In genomic region chr5:579211-579610, GRCh38 we compare ENCODE assay signal across 22 cellular contexts. TPM values are rescaled to one million over a fixed set of nuclear protein-coding genes. Genes with fewer than 3 reads are reported as not detected.
DNase-seq lines count a peak whose midpoint lies in the region; ATAC-seq, FAIRE-seq and TF ChIP-seq lines count a peak whose summit lies in the region.
"Had no signal": no experiment of that assay in that cellular context is flagged by ENCODE, and none has a peak within 500 bp of the region (broad histone marks: within the 10 kb centered on the region; RNA-seq: fewer than 3 reads in every experiment).

No MANE protein-coding gene starts in this region.

- H2AFZ ChIP-seq in K562 (ENCODE audit: low read depth, low read length): no peak overlapping the region
- no peak overlapping the region for H2AFZ ChIP-seq in neuronal stem cell (ENCODE audit: low read length)

- H3K9me1 ChIP-seq in K562 (ENCODE audit: control insufficient read depth, insufficient read depth, low read length): no peaks in the 10 kb centered on the region

- H2AK5ac ChIP-seq in neuronal stem cell (ENCODE audit: low read depth, low read length): no peak overlapping the region

- FAIRE-seq in K562 (lab: Jason Lieb, UNC): no peak
- FAIRE-seq: RCC 7860 had no signal

- H3K79me1 ChIP-seq in neuronal stem cell (ENCODE audit: low read depth, low read length): no peaks in the 10 kb centered on the region

- H4K8ac ChIP-seq in neuronal stem cell (ENCODE audit: low read depth, low read length): no peak overlapping the region

- no peak for TF ChIP-seq RAD21 in K562 (CRISPR knock-in tag; conservative IDR thresholded peaks at IDR 0.05 in 1 of 2, IDR thresholded peaks at IDR 0.05 in 1 of 2)

- no peaks in the 10 kb centered on the region for H3K79me2 ChIP-seq in K562 (ENCODE audit: control insufficient read depth, insufficient read depth, low read length)

- H3K36me3 ChIP-seq in heart right ventricle (no peaks in the 10 kb centered on the region), K562 (ENCODE audit: control insufficient read depth, insufficient read depth, low read length) (no peaks in the 10 kb centered on the region), neuronal stem cell (replicated peaks in 1 of 2; ENCODE audit: control insufficient read depth in 2 of 2, insufficient read depth in 2 of 2, low read length in 2 of 2) (no peaks in the 10 kb centered on the region), HAP-1 (replicated peaks) (no peaks in the 10 kb centered on the region)
- H3K36me3 ChIP-seq: BLaER1 had no signal

- H3K9ac ChIP-seq in K562 (ENCODE audit: insufficient read depth in 1 of 2, low read depth in 2 of 2, low read length in 2 of 2) (no peak overlapping the region; a peak in 1 of 4 replicates), neuronal stem cell (ENCODE audit: low read depth, low read length, poor library complexity) (no peak overlapping the region)
- H3K9ac ChIP-seq: BLaER1 had no signal

- no peak overlapping the region for H3K27ac ChIP-seq in heart right ventricle
- H3K27ac ChIP-seq in K562 (ENCODE audit: extremely low read depth, low read depth, low read length): no peak overlapping the region
- H3K27ac ChIP-seq in neuronal stem cell (replicated peaks; ENCODE audit: low read length): no peak overlapping the region
- H3K27ac ChIP-seq: BLaER1 had no signal

- no peak overlapping the region for H3K18ac ChIP-seq in neuronal stem cell (ENCODE audit: low read length)

- no peak overlapping the region for H2BK12ac ChIP-seq in neuronal stem cell (ENCODE audit: low read length)

- H3K4me1 Mint-ChIP-seq in type B pancreatic cell (ENCODE audit: unreplicated experiment): no peaks in the 10 kb centered on the region
- H3K4me1 Mint-ChIP-seq: CD4-positive, CD25-positive, alpha-beta regulatory T cell; IgD-negative memory B cell had no signal

- POLR2A ChIA-PET in K562 (lab: Yijun Ruan, JAX): no interaction called here

- intact Hi-C loops in cardiac septum (cut with DNase I) (no loop called here), heart right ventricle (cut with DNase I) (no loop called here), K562 (cut with micrococcal nuclease) (no loop called here)

- no peak overlapping the region for H3K4me2 ChIP-seq in K562 (ENCODE audit: insufficient read depth, low read length)
- H3K4me2 ChIP-seq in neuronal stem cell (ENCODE audit: insufficient read depth, low read length, poor library complexity, severe bottlenecking): no peak overlapping the region
- H3K4me2 ChIP-seq: BLaER1 had no signal

- no peaks in the 10 kb centered on the region for H3K36me3 Mint-ChIP-seq in type B pancreatic cell
- H3K36me3 Mint-ChIP-seq: CD4-positive, CD25-positive, alpha-beta regulatory T cell; IgD-negative memory B cell had no signal

- BruUV-seq in K562 (replicated peaks; lab: Mats Ljungman, UMichigan): no TSS peak

- H3K27me3 ChIP-seq in heart right ventricle (peaks cover 0 to 62% (median 49%) of the 10 kb centered on the region in 7 donors), K562 (ENCODE audit: control insufficient read depth in 2 of 2, insufficient read depth in 2 of 2, low read length in 2 of 2) (peaks cover 43 to 55% of the 10 kb centered on the region in 2 experiments), neuronal stem cell (ENCODE audit: control insufficient read depth in 3 of 3, insufficient read depth in 3 of 3, low read depth in 1 of 3, low read length in 3 of 3) (peaks cover 0 to 31% (median 0%) of the 10 kb centered on the region in 3 experiments), HAP-1 (ENCODE audit: low read depth) (no peaks in the 10 kb centered on the region; the same call in 1 of the 2 replicates)
- H3K27me3 ChIP-seq: BLaER1 had no signal

- peaks cover 10% of the 10 kb centered on the region for H3K9me3 Mint-ChIP-seq in type B pancreatic cell

- no peak for TF ChIP-seq EP300 in K562 (IDR thresholded peaks at IDR 0.05; ENCODE audit: low read length)

- H3K27ac Mint-ChIP-seq in type B pancreatic cell: no peak overlapping the region
- H3K27ac Mint-ChIP-seq: CD4-positive, CD25-positive, alpha-beta regulatory T cell had no signal

- no peak overlapping the region for H3K4me3 Mint-ChIP-seq in type B pancreatic cell
- H3K4me3 Mint-ChIP-seq: CD4-positive, CD25-positive, alpha-beta regulatory T cell; IgD-negative memory B cell had no signal

- H3K27me3 Mint-ChIP-seq in type B pancreatic cell: peaks cover 53% of the 10 kb centered on the region

- no peak overlapping the region for H3K14ac ChIP-seq in neuronal stem cell (ENCODE audit: low read length)

- CTCF ChIA-PET in K562 (lab: Yijun Ruan, JAX; ENCODE audit: low intra/inter-chr PET ratio): no interaction called here

- H3K4me3 ChIP-seq in heart right ventricle: no peak overlapping the region
- H3K4me3 ChIP-seq in K562: no peak overlapping the region
- no peak overlapping the region for H3K4me3 ChIP-seq in neuronal stem cell (ENCODE audit: low read length in 2 of 2)
- no peak overlapping the region for H3K4me3 ChIP-seq in HAP-1
- H3K4me3 ChIP-seq: BLaER1 had no signal

- H2BK120ac ChIP-seq in neuronal stem cell (ENCODE audit: low read depth, low read length): no peak overlapping the region

- TF ChIP-seq POLR2A in K562 (conservative IDR thresholded peaks at IDR 0.05): no peak

- no peak overlapping the region for H3K4ac ChIP-seq in neuronal stem cell (ENCODE audit: low read length)

- H3K9me3 ChIP-seq in heart right ventricle (peaks cover 0 to 42% (median 20%) of the 10 kb centered on the region in 11 donors), K562 (replicated peaks; ENCODE audit: control insufficient read depth, insufficient read depth, low read depth, low read length) (no peaks in the 10 kb centered on the region), neuronal stem cell (replicated peaks in 1 of 2; ENCODE audit: control insufficient read depth in 2 of 2, insufficient read depth in 1 of 2, low read depth in 1 of 2, low read length in 2 of 2) (peaks cover 4 to 8% of the 10 kb centered on the region in 2 donors), HAP-1 (peaks cover 3% of the 10 kb centered on the region)

- no peak overlapping the region for H2BK15ac ChIP-seq in neuronal stem cell (ENCODE audit: low read length)

- no peak overlapping the region for H4K91ac ChIP-seq in neuronal stem cell (ENCODE audit: low read depth, low read length, poor library complexity)

- no peaks in the 10 kb centered on the region for H3K4me1 ChIP-seq in heart right ventricle
- H3K4me1 ChIP-seq in K562 (replicated peaks in 1 of 2; ENCODE audit: control insufficient read depth in 2 of 2, insufficient read depth in 2 of 2, low read length in 2 of 2): no peaks in the 10 kb centered on the region
- H3K4me1 ChIP-seq in neuronal stem cell (ENCODE audit: control insufficient read depth in 2 of 2, insufficient read depth in 1 of 2, low read depth in 1 of 2, low read length in 2 of 2): no peaks in the 10 kb centered on the region
- no peaks in the 10 kb centered on the region for H3K4me1 ChIP-seq in HAP-1

- DNase-seq in cardiac septum (ENCODE audit: low spot score): peak; percentile 31
- DNase-seq in heart right ventricle: no peak
- DNase-seq in K562 (ENCODE audit: extremely low read depth in 1 of 4, low spot score in 3 of 4): no peak
- DNase-seq in neuronal stem cell (ENCODE audit: low spot score): no peak
- peak; percentile 20 for DNase-seq in type B pancreatic cell (ENCODE audit: extremely low spot score, unreplicated experiment)
- no peak for DNase-seq in medulla oblongata (ENCODE audit: extremely low spot score)
- DNase-seq in HAP-1 (ENCODE audit: low spot score in 2 of 2): no peak
- DNase-seq in activated T-cell treated with anti-CD3 and anti-CD28 coated beads, Interleukin-2, amount 50 U/mL, for 1 hour: no peak
- DNase-seq: 8988T; CD4-positive, CD25-positive, alpha-beta regulatory T cell; DMS153; GOT3; HCEC 1CT; NCI-H1048; NCI-H1694; NCI-H2029 treated with DMSO at 0.1 percent for 48 hours; NCI-H2227 treated with DMSO at 0.1 percent for 48 hours; NCI-H510A had no signal

- no peaks in the 10 kb centered on the region for H4K20me1 ChIP-seq in K562 (replicated peaks; ENCODE audit: control insufficient read depth, insufficient read depth, low read length)
- H4K20me1 ChIP-seq: BLaER1 had no signal

- H2BK5ac ChIP-seq in neuronal stem cell (ENCODE audit: low read length): no peak overlapping the region

- WGBS in heart right ventricle, 2 donors: 72 to 75% methylated on average over 10 of the region's 10 CpGs
- WGBS in K562 (ENCODE audit: insufficient coverage, low coverage, missing lambda C conversion rate): 2% methylated on average over 10 of the region's 10 CpGs
- no CpG with 5 or more reads among the region's 10 CpGs for WGBS in neuronal stem cell (ENCODE audit: extremely low coverage in 2 of 2, insufficient read length in 2 of 2, insufficient replicate concordance in 1 of 2), 2 donors

- peak overlapping the region; percentile 66 for H3K23ac ChIP-seq in neuronal stem cell (ENCODE audit: low read depth, low read length, poor library complexity)

- ATAC-seq in heart right ventricle (no peak), K562 (no peak)
- ATAC-seq: SK-N-SH treated with all-trans-retinoic acid at 6 μM for 48 hours had no signal

- TF ChIP-seq CTCF in heart right ventricle (IDR thresholded peaks at IDR 0.05) (no peak), K562 (IDR thresholded peaks at IDR 0.05 in 2 of 3, conservative IDR thresholded peaks at IDR 0.05 in 1 of 3; ENCODE audit: insufficient read depth in 2 of 3, low read depth in 1 of 3, low read length in 3 of 3) (no peak), type B pancreatic cell (conservative IDR thresholded peaks at IDR 0.05) (no peak)

- in situ Hi-C loops in K562 (cut with MboI): no loop called here
- in situ Hi-C loops in HAP-1 (cut with MboI; ENCODE audit: low sequenced_read_pairs): no loop called here

RNA-seq across cellular contexts. Expression of gene CEP72, which starts 32.9 kb away (rescaled TPM):
- total RNA-seq in cardiac septum: 0.86 TPM
- 1 to 10 TPM in 7 of 10 donors, under 1 TPM in 3; 0.66 to 2.0 (median 1.4) TPM for total RNA-seq in heart right ventricle
- 1 to 10 TPM; 1.3 to 2.4 TPM for polyA plus RNA-seq in heart right ventricle
- 124 and 152 TPM in 2 replicates for total RNA-seq in K562 (2011; cell fraction: chromatin; rRNA removed; ENCODE audit: low replicate concordance)
- 76.5 and 81.0 TPM in 2 replicates for total RNA-seq in K562 (2011; cell fraction: nucleolus; rRNA removed)
- total RNA-seq in K562 (2011; cell fraction: nucleoplasm; rRNA removed): 63.1 and 68.9 TPM in 2 replicates
- 17.6 and 27.4 TPM in 2 replicates for total RNA-seq in K562 (2014; rRNA removed)
- total RNA-seq in K562 (2014; rRNA removed; fragmentation: Illumina TruSeq; extraction: Trizol): 9.4 and 11.3 TPM in 2 replicates
- 16.3 and 17.4 TPM in 2 replicates for total RNA-seq in K562 (2015; rRNA removed; fragmentation: Illumina TruSeq; extraction: Trizol)
- 33.3 and 38.1 TPM in 2 replicates for total RNA-seq in K562 (2021)
- 14.0 and 17.8 TPM in 2 replicates for polyA plus RNA-seq in K562 (2011; rRNA removed)
- 11.8 and 15.1 TPM in 2 replicates for polyA plus RNA-seq in K562 (2011; cell fraction: cytosol; rRNA removed)
- polyA plus RNA-seq in K562 (2011; cell fraction: nucleus; rRNA removed): 32.3 and 49.2 TPM in 2 replicates
- polyA plus RNA-seq in K562 (2012): 15.2 and 20.5 TPM in 2 replicates
- polyA plus RNA-seq in K562 (2014; fragmentation: Illumina TruSeq; extraction: Trizol): 14.2 and 15.2 TPM in 2 replicates
- polyA plus RNA-seq in K562 (2014; fragmentation: Nextera tagmentation; extraction: Ambion mirVana): 1 to 10 TPM in 1 of 2 experiments, under 1 TPM in 1; 0.89 to 1.4 TPM
- polyA plus RNA-seq in K562 (2014; rRNA removed): 19.9 and 28.6 TPM in 2 replicates
- 23.6 and 27.4 TPM in 2 replicates for polyA minus RNA-seq in K562 (2011; rRNA and poly(A)+ RNA removed)
- polyA minus RNA-seq in K562 (2011; cell fraction: cytosol; rRNA and poly(A)+ RNA removed): 19.7 and 26.2 TPM in 2 replicates
- polyA minus RNA-seq in K562 (2011; cell fraction: nucleus; rRNA and poly(A)+ RNA removed): 40.4 and 45.3 TPM in 2 replicates
- polyA plus RNA-seq in neuronal stem cell (2013, experiment 1 of 2): 6.8 TPM
- polyA plus RNA-seq in neuronal stem cell (2013, experiment 2 of 2): 6.1 TPM
- total RNA-seq in type B pancreatic cell (ENCODE audit: low replicate concordance): 14.2 and 27.8 TPM in 2 replicates

RNA-seq across cellular contexts. Expression of gene SLC9A3, which starts 55.0 kb away (rescaled TPM):
- total RNA-seq in cardiac septum (1.0 TPM), heart right ventricle (1 to 10 TPM in 7 of 10 donors, under 1 TPM in 3; 0.53 to 1.5 (median 1.1) TPM), K562 (2014; rRNA removed) (4.7 and 6.7 TPM in 2 replicates), K562 (2014; rRNA removed; fragmentation: Illumina TruSeq; extraction: Trizol) (1.3 and 1.5 TPM in 2 replicates), K562 (2015; rRNA removed; fragmentation: Illumina TruSeq; extraction: Trizol) (2.1 and 2.9 TPM in 2 replicates), K562 (2021) (4.0 and 4.4 TPM in 2 replicates), type B pancreatic cell (ENCODE audit: low replicate concordance) (6.4 and 8.0 TPM in 2 replicates)
- polyA plus RNA-seq in heart right ventricle (under 1 TPM; 0.59 to 0.64 TPM), K562 (2011; rRNA removed) (2.6 and 3.7 TPM in 2 replicates), K562 (2014; fragmentation: Illumina TruSeq; extraction: Trizol) (3.6 and 3.7 TPM in 2 replicates), K562 (2014; fragmentation: Nextera tagmentation; extraction: Ambion mirVana) (not detected), K562 (2014; rRNA removed) (5.8 and 7.3 TPM in 2 replicates)
- 2.7 and 4.4 TPM in 2 replicates for total RNA-seq in K562 (2011; cell fraction: chromatin; rRNA removed; ENCODE audit: low replicate concordance)
- total RNA-seq in K562 (2011; cell fraction: nucleolus; rRNA removed): 4.6 and 5.5 TPM in 2 replicates
- 3.2 and 4.1 TPM in 2 replicates for total RNA-seq in K562 (2011; cell fraction: nucleoplasm; rRNA removed)
- 3.0 and 6.6 TPM in 2 replicates for polyA plus RNA-seq in K562 (2011; cell fraction: cytosol; rRNA removed)
- polyA plus RNA-seq in K562 (2011; cell fraction: nucleus; rRNA removed): 4.7 and 8.2 TPM in 2 replicates
- 3.0 and 3.6 TPM in 2 replicates for polyA plus RNA-seq in K562 (2012)
- 0.99 and 1.2 TPM in 2 replicates for polyA minus RNA-seq in K562 (2011; rRNA and poly(A)+ RNA removed)
- polyA minus RNA-seq in K562 (2011; cell fraction: cytosol; rRNA and poly(A)+ RNA removed): 0.82 and 2.1 TPM in 2 replicates
- 3.0 and 3.6 TPM in 2 replicates for polyA minus RNA-seq in K562 (2011; cell fraction: nucleus; rRNA and poly(A)+ RNA removed)
- polyA plus RNA-seq in neuronal stem cell (2013, experiment 1 of 2): 3.3 TPM
- 3.2 TPM for polyA plus RNA-seq in neuronal stem cell (2013, experiment 2 of 2)

Comparison
In these comparisons a context has a peak if more than half of its experiments do, and no peak if none do; other contexts are left out.
1. DNase-seq: peak in cardiac septum (single experiment) and type B pancreatic cell (single experiment); none in heart right ventricle (0 of 2), K562 (0 of 4), neuronal stem cell (single experiment), medulla oblongata (single experiment), HAP-1 (0 of 2) and activated T-cell treated with anti-CD3 and anti-CD28 coated beads, Interleukin-2, amount 50 U/mL, for 1 hour (single experiment).